Comparison of ENCODE assay signal across 11 cellular contexts in the genomic region with DNA sequence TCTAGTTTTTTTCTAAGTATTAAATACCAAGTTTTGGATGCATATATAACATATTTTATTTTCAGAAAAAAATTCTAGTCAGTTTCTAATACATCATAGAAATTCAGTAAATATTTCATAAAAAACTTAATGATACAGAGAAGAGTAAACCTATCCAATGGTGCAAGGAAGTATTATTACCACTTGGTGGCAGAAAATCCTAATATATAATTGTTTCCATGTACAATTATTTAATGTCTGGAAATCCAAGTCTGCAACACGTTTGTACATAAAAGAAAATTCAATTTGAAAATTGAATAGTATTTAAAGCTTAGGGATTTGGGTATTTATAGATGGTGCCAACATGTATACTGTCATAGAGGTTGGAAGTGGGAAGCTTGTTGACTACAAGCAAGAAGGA.
DNase-seq lines count a peak whose midpoint lies in the region; ATAC-seq, FAIRE-seq and TF ChIP-seq lines count a peak whose summit lies in the region.
"Had no signal": no experiment of that assay in that cellular context is flagged by ENCODE, and none has a peak within 500 bp of the region (broad histone marks: within the 10 kb centered on the region; RNA-seq: fewer than 3 reads in every experiment).

No MANE protein-coding gene starts in this region.

- TF ChIP-seq CTCF in osteocyte (IDR thresholded peaks at IDR 0.05): peak; percentile 62

- ATAC-seq in HG03135 (IDR thresholded peaks at IDR 0.05; ENCODE audit: unreplicated experiment) (no peak), GM21528 (IDR thresholded peaks at IDR 0.05; ENCODE audit: low FRiP score, unreplicated experiment) (no peak), GM19452 (IDR thresholded peaks at IDR 0.05; ENCODE audit: unreplicated experiment) (no peak)

- no peak overlapping the region for H3K4me3 Mint-ChIP-seq in osteocyte (ENCODE audit: unreplicated experiment)
- H3K4me3 Mint-ChIP-seq: activated CD4-positive, alpha-beta memory T cell treated with anti-CD3 and anti-CD28 coated beads, Interleukin-2, amount 10 ng/mL, durations not matched to agents 7 days and 5 days had no signal

- peak; percentile 96 for FAIRE-seq in endometrium (lab: Jason Lieb, UNC)

- H3K27me3 Mint-ChIP-seq in osteocyte (ENCODE audit: unreplicated experiment): no peaks in the 10 kb centered on the region
- H3K27me3 Mint-ChIP-seq: activated CD4-positive, alpha-beta memory T cell treated with anti-CD3 and anti-CD28 coated beads, Interleukin-2, amount 10 ng/mL, durations not matched to agents 7 days and 5 days had no signal

- H3K9me3 Mint-ChIP-seq in osteocyte (ENCODE audit: unreplicated experiment): peaks cover 8% of the 10 kb centered on the region
- H3K9me3 Mint-ChIP-seq: activated CD4-positive, alpha-beta memory T cell treated with anti-CD3 and anti-CD28 coated beads, Interleukin-2, amount 10 ng/mL, durations not matched to agents 7 days and 5 days had no signal

- no peak overlapping the region for H3K27ac Mint-ChIP-seq in osteocyte (ENCODE audit: unreplicated experiment)
- H3K27ac Mint-ChIP-seq: activated CD4-positive, alpha-beta memory T cell treated with anti-CD3 and anti-CD28 coated beads, Interleukin-2, amount 10 ng/mL, durations not matched to agents 7 days and 5 days had no signal

- H3K4me1 Mint-ChIP-seq in osteocyte (ENCODE audit: unreplicated experiment): peaks cover 2% of the 10 kb centered on the region
- H3K4me1 Mint-ChIP-seq: activated CD4-positive, alpha-beta memory T cell treated with anti-CD3 and anti-CD28 coated beads, Interleukin-2, amount 10 ng/mL, durations not matched to agents 7 days and 5 days had no signal

- peaks cover 31% of the 10 kb centered on the region for H3K36me3 Mint-ChIP-seq in osteocyte (ENCODE audit: unreplicated experiment)

- DNase-seq in GM03348 (ENCODE audit: low spot score): peak; percentile 31
- peak; percentile 26 for DNase-seq in NCI-H748 treated with DMSO at 0.1 percent for 48 hours (lab: John Stamatoyannopoulos, UW)
- DNase-seq in osteocyte (ENCODE audit: extremely low spot score, unreplicated experiment): no peak
- DNase-seq in effector CD4-positive, alpha-beta T cell: no peak
- DNase-seq: activated CD4-positive, alpha-beta memory T cell treated with anti-CD3 and anti-CD28 coated beads, Interleukin-2, amount 10 ng/mL, durations not matched to agents 7 days and 5 days; NCI-H524 treated with DMSO at 0.1 percent for 48 hours; stimulated activated naive CD4-positive, alpha-beta T cell treated with Interleukin-2 at 50 U/mL for 16 hours had no signal

Comparison
In these comparisons a context has a peak if more than half of its experiments do, and no peak if none do; other contexts are left out.
1. DNase-seq: peak in GM03348 (single experiment) and NCI-H748 treated with DMSO at 0.1 percent for 48 hours (single experiment); none in osteocyte (single experiment) and effector CD4-positive, alpha-beta T cell (single experiment).